Comparison of ENCODE assay signal across 25 cellular contexts in genomic region chr7:133029463-133029862, GRCh38. TPM values are rescaled to one million over a fixed set of nuclear protein-coding genes. Genes with fewer than 3 reads are reported as not detected.
DNase-seq lines count a peak whose midpoint lies in the region; ATAC-seq and TF ChIP-seq lines count a peak whose summit lies in the region.
"Had no signal": no experiment of that assay in that cellular context is flagged by ENCODE, and none has a peak within 500 bp of the region (broad histone marks: within the 10 kb centered on the region; RNA-seq: fewer than 3 reads in every experiment).

No MANE protein-coding gene starts in this region.

- H3K4me1 Mint-ChIP-seq in activated CD8-positive, alpha-beta T cell treated with anti-CD3 and anti-CD28 coated beads, Interleukin-2, amount 10 ng/mL, durations not matched to agents 7 days and 5 days (ENCODE audit: low read depth), result peaks cover 8% of the 10 kb centered on the region
- peaks cover 15% of the 10 kb centered on the region for H3K4me1 Mint-ChIP-seq in activated CD8-positive, alpha-beta T cell treated with anti-CD3 and anti-CD28 coated beads for 36 hours (ENCODE audit: low read depth)
- H3K4me1 Mint-ChIP-seq in activated T-helper 17 cell treated with anti-CD3 and anti-CD28 coated beads, Interleukin-2, amount 50 U/mL, for 72 hours, result peaks cover 8% of the 10 kb centered on the region
- H3K4me1 Mint-ChIP-seq in stimulated activated memory B cell treated with anti-CD40 and anti-IgM and Interleukin-4, amounts not matched to agents 10 μg/mL and 1 μg/mL and 100 μg/mL, for 72 hours, result peaks cover 10% of the 10 kb centered on the region
- H3K4me1 Mint-ChIP-seq in activated CD4-positive, alpha-beta memory T cell treated with anti-CD3 and anti-CD28 coated beads, Interleukin-2, amount 10 ng/mL, durations not matched to agents 7 days and 5 days, result peaks cover 5% of the 10 kb centered on the region
- H3K4me1 Mint-ChIP-seq: CD14-positive monocyte had no signal

- no peak overlapping the region for H3K4me3 Mint-ChIP-seq in activated CD8-positive, alpha-beta T cell treated with anti-CD3 and anti-CD28 coated beads, Interleukin-2, amount 10 ng/mL, durations not matched to agents 7 days and 5 days
- no peak overlapping the region for H3K4me3 Mint-ChIP-seq in activated CD8-positive, alpha-beta T cell treated with anti-CD3 and anti-CD28 coated beads for 36 hours
- H3K4me3 Mint-ChIP-seq in activated T-helper 17 cell treated with anti-CD3 and anti-CD28 coated beads, Interleukin-2, amount 50 U/mL, for 72 hours, result no peak overlapping the region
- H3K4me3 Mint-ChIP-seq in stimulated activated memory B cell treated with anti-CD40 and anti-IgM and Interleukin-4, amounts not matched to agents 10 μg/mL and 1 μg/mL and 100 μg/mL, for 72 hours, result no peak overlapping the region
- H3K4me3 Mint-ChIP-seq in activated CD4-positive, alpha-beta memory T cell treated with anti-CD3 and anti-CD28 coated beads, Interleukin-2, amount 10 ng/mL, durations not matched to agents 7 days and 5 days, result no peak overlapping the region
- H3K4me3 Mint-ChIP-seq: CD14-positive monocyte had no signal

- H3K36me3 ChIP-seq in DND-41 (ENCODE audit: insufficient read depth, low read length), result no peaks in the 10 kb centered on the region

- H3K27me3 Mint-ChIP-seq in activated CD8-positive, alpha-beta T cell treated with anti-CD3 and anti-CD28 coated beads, Interleukin-2, amount 10 ng/mL, durations not matched to agents 7 days and 5 days (ENCODE audit: low read depth), result no peaks in the 10 kb centered on the region
- H3K27me3 Mint-ChIP-seq in activated CD8-positive, alpha-beta T cell treated with anti-CD3 and anti-CD28 coated beads for 36 hours, result no peaks in the 10 kb centered on the region
- no peaks in the 10 kb centered on the region for H3K27me3 Mint-ChIP-seq in activated T-helper 17 cell treated with anti-CD3 and anti-CD28 coated beads, Interleukin-2, amount 50 U/mL, for 72 hours
- H3K27me3 Mint-ChIP-seq in stimulated activated memory B cell treated with anti-CD40 and anti-IgM and Interleukin-4, amounts not matched to agents 10 μg/mL and 1 μg/mL and 100 μg/mL, for 72 hours, result no peaks in the 10 kb centered on the region
- no peaks in the 10 kb centered on the region for H3K27me3 Mint-ChIP-seq in activated CD4-positive, alpha-beta memory T cell treated with anti-CD3 and anti-CD28 coated beads, Interleukin-2, amount 10 ng/mL, durations not matched to agents 7 days and 5 days

- peak; percentile 20 for DNase-seq in activated CD8-positive, alpha-beta T cell treated with anti-CD3 and anti-CD28 coated beads, Interleukin-2, amount 10 ng/mL, durations not matched to agents 7 days and 5 days
- no peak for DNase-seq in activated CD8-positive, alpha-beta T cell treated with anti-CD3 and anti-CD28 coated beads for 36 hours
- DNase-seq in DND-41 (peak; percentile 45), GM10248 (ENCODE audit: extremely low spot score) (no peak), SIG-M5 treated with dmso at 0.1 percent for 504 hours (lab: John Stamatoyannopoulos, UW; ENCODE audit: unreplicated experiment) (no peak)
- no peak for DNase-seq in activated CD4-positive, alpha-beta memory T cell treated with anti-CD3 and anti-CD28 coated beads, Interleukin-2, amount 10 ng/mL, durations not matched to agents 7 days and 5 days
- DNase-seq: 8988T, Caco-2, DMS153, GF-D8, H7, IMR-90, Karpas-422, MM.1S, NCI-H1092, NCI-H1436 treated with DMSO at 0.1 percent for 48 hours, NCI-H2029, NCI-H345, NCI-H524 treated with DMSO at 0.1 percent for 48 hours, PC-9, SIG-M5 had no signal

- no peak overlapping the region for H3K9ac ChIP-seq in DND-41 (ENCODE audit: low read depth, low read length)

- no peak for TF ChIP-seq CTCF in activated CD8-positive, alpha-beta T cell treated with anti-CD3 and anti-CD28 coated beads for 36 hours (IDR thresholded peaks at IDR 0.05)
- TF ChIP-seq CTCF in DND-41 (IDR thresholded peaks at IDR 0.05; ENCODE audit: borderline replicate concordance, extremely low read depth, low read length, poor library complexity, severe bottlenecking) (no peak), GM10248 (IDR thresholded peaks at IDR 0.05; ENCODE audit: control extremely low read depth, extremely low read depth, low read depth, missing control alignments) (no peak)

- no peak overlapping the region for H2AFZ ChIP-seq in DND-41 (ENCODE audit: low read depth, low read length)
- H2AFZ ChIP-seq: PC-9 had no signal

- ATAC-seq in activated CD8-positive, alpha-beta T cell treated with anti-CD3 and anti-CD28 coated beads, Interleukin-2, amount 10 ng/mL, durations not matched to agents 7 days and 5 days, result no peak
- no peak for ATAC-seq in activated CD8-positive, alpha-beta T cell treated with anti-CD3 and anti-CD28 coated beads for 36 hours
- ATAC-seq in DND-41 (ENCODE audit: insufficient read depth, low read depth), result peak; percentile 80
- no peak for ATAC-seq in activated T-helper 17 cell treated with anti-CD3 and anti-CD28 coated beads, Interleukin-2, amount 50 U/mL, for 72 hours (replicated peaks)
- ATAC-seq in stimulated activated memory B cell treated with anti-CD40 and anti-IgM and Interleukin-4, amounts not matched to agents 10 μg/mL and 1 μg/mL and 100 μg/mL, for 72 hours, result no peak

- peaks cover 8% of the 10 kb centered on the region; the same call in 1 of the 2 replicates for H4K20me1 ChIP-seq in DND-41 (ENCODE audit: insufficient read depth, low read length)

- no peak overlapping the region for H3K4me2 ChIP-seq in DND-41 (ENCODE audit: insufficient read depth, low read length)
- H3K4me2 ChIP-seq: PC-9 had no signal

- H3K27me3 ChIP-seq in DND-41 (ENCODE audit: insufficient read depth, low read length, poor library complexity), result no peaks in the 10 kb centered on the region

- H3K9me3 ChIP-seq in DND-41 (ENCODE audit: insufficient read depth, low read length, severe bottlenecking), result peaks cover 3% of the 10 kb centered on the region
- H3K9me3 ChIP-seq: Caco-2 had no signal

- POLR2A ChIA-PET in activated CD8-positive, alpha-beta T cell treated with anti-CD3 and anti-CD28 coated beads, Interleukin-2, amount 10 ng/mL, durations not matched to agents 7 days and 5 days (lab: Charles Lee), result no interaction called here
- POLR2A ChIA-PET in activated CD8-positive, alpha-beta T cell treated with anti-CD3 and anti-CD28 coated beads for 36 hours (lab: Charles Lee), result no interaction called here
- POLR2A ChIA-PET in GM10248 (lab: Yijun Ruan, JAX), result no interaction called here
- POLR2A ChIA-PET in activated CD4-positive, alpha-beta memory T cell treated with anti-CD3 and anti-CD28 coated beads, Interleukin-2, amount 10 ng/mL, durations not matched to agents 7 days and 5 days (lab: Charles Lee), result no interaction called here

- intact Hi-C loops in activated CD8-positive, alpha-beta T cell treated with anti-CD3 and anti-CD28 coated beads for 36 hours (cut with micrococcal nuclease), result no loop called here

- no peak overlapping the region for H3K4me3 ChIP-seq in DND-41 (ENCODE audit: low read depth in 1 of 2, low read length in 2 of 2)
- H3K4me3 ChIP-seq: PC-9 had no signal

- no peaks in the 10 kb centered on the region for H3K9me3 Mint-ChIP-seq in activated CD8-positive, alpha-beta T cell treated with anti-CD3 and anti-CD28 coated beads, Interleukin-2, amount 10 ng/mL, durations not matched to agents 7 days and 5 days (ENCODE audit: insufficient read depth)
- peaks cover 2% of the 10 kb centered on the region for H3K9me3 Mint-ChIP-seq in activated CD8-positive, alpha-beta T cell treated with anti-CD3 and anti-CD28 coated beads for 36 hours
- no peaks in the 10 kb centered on the region for H3K9me3 Mint-ChIP-seq in activated T-helper 17 cell treated with anti-CD3 and anti-CD28 coated beads, Interleukin-2, amount 50 U/mL, for 72 hours
- peaks cover 5% of the 10 kb centered on the region for H3K9me3 Mint-ChIP-seq in stimulated activated memory B cell treated with anti-CD40 and anti-IgM and Interleukin-4, amounts not matched to agents 10 μg/mL and 1 μg/mL and 100 μg/mL, for 72 hours
- no peaks in the 10 kb centered on the region for H3K9me3 Mint-ChIP-seq in activated CD4-positive, alpha-beta memory T cell treated with anti-CD3 and anti-CD28 coated beads, Interleukin-2, amount 10 ng/mL, durations not matched to agents 7 days and 5 days

- no peak overlapping the region for H3K27ac ChIP-seq in DND-41 (ENCODE audit: low read length)
- H3K27ac ChIP-seq: PC-9, RWPE1 had no signal

- peaks cover 6% of the 10 kb centered on the region for H3K4me1 ChIP-seq in DND-41 (ENCODE audit: insufficient read depth, low read length)
- H3K4me1 ChIP-seq: Caco-2 had no signal

- H3K36me3 Mint-ChIP-seq in activated CD8-positive, alpha-beta T cell treated with anti-CD3 and anti-CD28 coated beads, Interleukin-2, amount 10 ng/mL, durations not matched to agents 7 days and 5 days (ENCODE audit: low read depth), result peaks cover 2% of the 10 kb centered on the region
- peaks cover 2% of the 10 kb centered on the region for H3K36me3 Mint-ChIP-seq in activated CD8-positive, alpha-beta T cell treated with anti-CD3 and anti-CD28 coated beads for 36 hours (ENCODE audit: low read depth)
- H3K36me3 Mint-ChIP-seq in activated T-helper 17 cell treated with anti-CD3 and anti-CD28 coated beads, Interleukin-2, amount 50 U/mL, for 72 hours (ENCODE audit: low read depth), result peaks cover 2% of the 10 kb centered on the region
- peaks cover 15% of the 10 kb centered on the region for H3K36me3 Mint-ChIP-seq in stimulated activated memory B cell treated with anti-CD40 and anti-IgM and Interleukin-4, amounts not matched to agents 10 μg/mL and 1 μg/mL and 100 μg/mL, for 72 hours
- H3K36me3 Mint-ChIP-seq in activated CD4-positive, alpha-beta memory T cell treated with anti-CD3 and anti-CD28 coated beads, Interleukin-2, amount 10 ng/mL, durations not matched to agents 7 days and 5 days (ENCODE audit: low read depth), result no peaks in the 10 kb centered on the region

- H3K27ac Mint-ChIP-seq in activated CD8-positive, alpha-beta T cell treated with anti-CD3 and anti-CD28 coated beads, Interleukin-2, amount 10 ng/mL, durations not matched to agents 7 days and 5 days, result no peak overlapping the region
- no peak overlapping the region for H3K27ac Mint-ChIP-seq in activated CD8-positive, alpha-beta T cell treated with anti-CD3 and anti-CD28 coated beads for 36 hours
- H3K27ac Mint-ChIP-seq in activated T-helper 17 cell treated with anti-CD3 and anti-CD28 coated beads, Interleukin-2, amount 50 U/mL, for 72 hours, result peak overlapping the region; percentile 23
- peak overlapping the region; percentile 22 for H3K27ac Mint-ChIP-seq in stimulated activated memory B cell treated with anti-CD40 and anti-IgM and Interleukin-4, amounts not matched to agents 10 μg/mL and 1 μg/mL and 100 μg/mL, for 72 hours
- H3K27ac Mint-ChIP-seq in activated CD4-positive, alpha-beta memory T cell treated with anti-CD3 and anti-CD28 coated beads, Interleukin-2, amount 10 ng/mL, durations not matched to agents 7 days and 5 days, result no peak overlapping the region

- CTCF ChIA-PET in activated CD8-positive, alpha-beta T cell treated with anti-CD3 and anti-CD28 coated beads, Interleukin-2, amount 10 ng/mL, durations not matched to agents 7 days and 5 days (lab: Charles Lee), result no interaction called here
- CTCF ChIA-PET in activated CD8-positive, alpha-beta T cell treated with anti-CD3 and anti-CD28 coated beads for 36 hours (lab: Charles Lee), result interaction anchor here (0.9 kb wide), 1 partner anchor 635 kb away, joined by 3 read pairs; no protein-coding TSS in a partner anchor
- CTCF ChIA-PET in GM10248 (lab: Yijun Ruan, JAX), result interaction anchor here (1.0 to 1.4 kb wide), 3 partner anchors 8 to 47 kb away, joined by 3 to 4 read pairs (median 3); no protein-coding TSS in a partner anchor
- CTCF ChIA-PET in activated CD4-positive, alpha-beta memory T cell treated with anti-CD3 and anti-CD28 coated beads, Interleukin-2, amount 10 ng/mL, durations not matched to agents 7 days and 5 days (lab: Charles Lee), result interaction anchor here (0.9 kb wide), 1 partner anchor 21 kb away, joined by 5 read pairs; no protein-coding TSS in a partner anchor

- H3K79me2 ChIP-seq in DND-41 (ENCODE audit: insufficient read depth, low read length), result peaks cover 32% of the 10 kb centered on the region

RNA-seq across cellular contexts. Expression of gene CHCHD3, which starts 52.4 kb away (rescaled TPM):
- 10 to 100 TPM; 60.1 to 62.5 TPM for total RNA-seq in activated CD8-positive, alpha-beta T cell treated with anti-CD3 and anti-CD28 coated beads, Interleukin-2, amount 10 ng/mL, durations not matched to agents 7 days and 5 days
- total RNA-seq in activated CD8-positive, alpha-beta T cell treated with anti-CD3 and anti-CD28 coated beads for 36 hours, result 10 to 100 TPM; 61.4 to 63.4 TPM
- total RNA-seq in activated T-helper 17 cell treated with anti-CD3 and anti-CD28 coated beads, Interleukin-2, amount 50 U/mL, for 72 hours, result 10 to 100 TPM; 30.0 to 65.1 TPM
- 10 to 100 TPM; 39.0 to 41.5 TPM for total RNA-seq in activated CD4-positive, alpha-beta memory T cell treated with anti-CD3 and anti-CD28 coated beads, Interleukin-2, amount 10 ng/mL, durations not matched to agents 7 days and 5 days

Comparison
In these comparisons a context has a peak if more than half of its experiments do, and no peak if none do; other contexts are left out.
1. DNase-seq: peak in activated CD8-positive, alpha-beta T cell treated with anti-CD3 and anti-CD28 coated beads, Interleukin-2, amount 10 ng/mL, durations not matched to agents 7 days and 5 days (single experiment) and DND-41 (single experiment); none in activated CD8-positive, alpha-beta T cell treated with anti-CD3 and anti-CD28 coated beads for 36 hours (single experiment), GM10248 (single experiment), activated CD4-positive, alpha-beta memory T cell treated with anti-CD3 and anti-CD28 coated beads, Interleukin-2, amount 10 ng/mL, durations not matched to agents 7 days and 5 days (single experiment) and SIG-M5 treated with dmso at 0.1 percent for 504 hours (single experiment).
2. H3K27ac Mint-ChIP-seq: peak in activated T-helper 17 cell treated with anti-CD3 and anti-CD28 coated beads, Interleukin-2, amount 50 U/mL, for 72 hours (single experiment) and stimulated activated memory B cell treated with anti-CD40 and anti-IgM and Interleukin-4, amounts not matched to agents 10 μg/mL and 1 μg/mL and 100 μg/mL, for 72 hours (single experiment); none in activated CD8-positive, alpha-beta T cell treated with anti-CD3 and anti-CD28 coated beads, Interleukin-2, amount 10 ng/mL, durations not matched to agents 7 days and 5 days (single experiment), activated CD8-positive, alpha-beta T cell treated with anti-CD3 and anti-CD28 coated beads for 36 hours (single experiment) and activated CD4-positive, alpha-beta memory T cell treated with anti-CD3 and anti-CD28 coated beads, Interleukin-2, amount 10 ng/mL, durations not matched to agents 7 days and 5 days (single experiment).